20 cellular contexts compared by ENCODE assay signal in the genomic region with DNA sequence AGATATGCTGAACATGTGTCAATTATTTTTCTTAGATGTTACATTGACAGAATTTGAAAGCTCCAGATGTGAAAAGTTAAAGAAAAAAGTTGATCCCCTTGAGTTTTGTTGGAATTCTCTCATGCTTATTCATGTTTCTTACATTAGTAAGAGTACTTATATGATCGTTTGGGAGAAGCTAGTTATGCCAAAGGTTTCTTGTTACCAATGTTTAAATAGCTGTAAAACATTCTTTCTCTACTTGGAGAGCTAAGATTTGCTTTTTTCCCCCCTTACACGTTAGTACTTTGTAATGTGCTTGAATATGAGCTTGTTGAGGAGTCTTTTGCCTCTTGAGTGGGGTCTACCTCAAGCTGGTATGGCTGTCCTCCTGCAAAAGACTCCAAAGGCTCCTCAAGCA.
DNase-seq lines count a peak whose midpoint lies in the region; ATAC-seq and TF ChIP-seq lines count a peak whose summit lies in the region.
"Had no signal": no experiment of that assay in that cellular context is flagged by ENCODE, and none has a peak within 500 bp of the region (broad histone marks: within the 10 kb centered on the region; RNA-seq: fewer than 3 reads in every experiment).

No MANE protein-coding gene starts in this region.

- no peak overlapping the region for H3K4me3 ChIP-seq in SJCRH30
- H3K4me3 ChIP-seq in skeletal muscle cell (ENCODE audit: low read depth, low read length): no peak overlapping the region
- H3K4me3 ChIP-seq: BLaER1 treated with 17β-estradiol and CSF1 and Interleukin-3, amounts not matched to agents 10 nM and 100 nM; K562; MG63 had no signal

- H3K27ac Mint-ChIP-seq in Calu3 (ENCODE audit: unreplicated experiment): no peak overlapping the region
- H3K27ac Mint-ChIP-seq: CD4-positive, alpha-beta memory T cell had no signal

- intact Hi-C loops in Calu3 (cut with micrococcal nuclease; ENCODE audit: unreplicated experiment): no loop called here

- H3K36me3 Mint-ChIP-seq in Calu3 (ENCODE audit: insufficient read depth, unreplicated experiment): no peaks in the 10 kb centered on the region
- H3K36me3 Mint-ChIP-seq: CD4-positive, alpha-beta memory T cell had no signal

- no peaks in the 10 kb centered on the region for H3K9me3 Mint-ChIP-seq in Calu3 (ENCODE audit: low read depth, unreplicated experiment)

- CTCF ChIA-PET in Calu3 (lab: Charles Lee): no interaction called here

- H3K4me1 ChIP-seq in SJCRH30: no peaks in the 10 kb centered on the region
- H3K4me1 ChIP-seq: BLaER1 treated with 17β-estradiol and CSF1 and Interleukin-3, amounts not matched to agents 10 nM and 100 nM; Caco-2 had no signal

- no peaks in the 10 kb centered on the region for H3K27me3 Mint-ChIP-seq in Calu3 (ENCODE audit: unreplicated experiment)

- peak; percentile 44 for DNase-seq in EL
- DNase-seq in SJCRH30: no peak
- DNase-seq in epithelial cell of prostate (ENCODE audit: low read depth, low spot score): no peak
- peak; percentile 59 for DNase-seq in skeletal muscle cell (ENCODE audit: low read depth)
- DNase-seq in stimulated activated CD4-positive, alpha-beta T cell treated with anti-CD3 and anti-CD28 coated beads, Interleukin-4, amount 100 ng/mL, for 24 hours: no peak
- DNase-seq in Calu3: no peak
- DNase-seq: Caco-2; CD4-positive, alpha-beta memory T cell; DMS153; GF-D8; MG63; NCI-H1417 treated with DMSO at 0.1 percent for 48 hours; NCI-H187 treated with DMSO at 0.1 percent for 48 hours; NCI-H510A treated with DMSO at 0.1 percent for 48 hours; NCI-H748 treated with DMSO at 0.1 percent for 48 hours had no signal

- no peak for ATAC-seq in HG02588 (IDR thresholded peaks at IDR 0.05; ENCODE audit: unreplicated experiment)
- ATAC-seq: HepG2, K562 had no signal

- no TSS peak for BruUV-seq in Calu3 (replicated peaks; lab: Mats Ljungman, UMichigan)

- no peaks in the 10 kb centered on the region for H3K9me3 ChIP-seq in SJCRH30 (replicated peaks)
- H3K9me3 ChIP-seq: BLaER1 treated with 17β-estradiol and CSF1 and Interleukin-3, amounts not matched to agents 10 nM and 100 nM; Caco-2; MG63 had no signal

- no peaks in the 10 kb centered on the region for H3K4me1 Mint-ChIP-seq in Calu3 (ENCODE audit: low read depth, unreplicated experiment)

- no peaks in the 10 kb centered on the region for H3K27me3 ChIP-seq in SJCRH30
- H3K27me3 ChIP-seq: BLaER1 treated with 17β-estradiol and CSF1 and Interleukin-3, amounts not matched to agents 10 nM and 100 nM; MG63 had no signal

- TF ChIP-seq CTCF in Calu3 (IDR thresholded peaks at IDR 0.05; ENCODE audit: unreplicated experiment): no peak

- H3K27ac ChIP-seq in SJCRH30 (peak overlapping the region; percentile 11; the same call in 1 of the 2 replicates), epithelial cell of prostate (peak overlapping the region; percentile 94)
- H3K27ac ChIP-seq: BLaER1 treated with 17β-estradiol and CSF1 and Interleukin-3, amounts not matched to agents 10 nM and 100 nM; HL-60 had no signal

- H3K36me3 ChIP-seq in SJCRH30: no peaks in the 10 kb centered on the region
- H3K36me3 ChIP-seq: BLaER1 treated with 17β-estradiol and CSF1 and Interleukin-3, amounts not matched to agents 10 nM and 100 nM; MG63 had no signal

- H3K4me3 Mint-ChIP-seq in Calu3 (ENCODE audit: low read depth, unreplicated experiment): no peak overlapping the region
- H3K4me3 Mint-ChIP-seq: CD4-positive, alpha-beta memory T cell had no signal

Comparison
In these comparisons a context has a peak if more than half of its experiments do, and no peak if none do; other contexts are left out.
1. DNase-seq: peak in EL (single experiment) and skeletal muscle cell (single experiment); none in SJCRH30 (0 of 2), epithelial cell of prostate (single experiment), stimulated activated CD4-positive, alpha-beta T cell treated with anti-CD3 and anti-CD28 coated beads, Interleukin-4, amount 100 ng/mL, for 24 hours (single experiment) and Calu3 (single experiment).